1 cellular context compared by ENCODE assay signal in genomic region chr1:24932284-24932683, GRCh38.
TF ChIP-seq lines count a peak whose summit lies in the region.

No MANE protein-coding gene starts in this region.

TF ChIP-seq in WTC11, 78 proteins besides CTCF, POLR2A, EP300 and RAD21 (continued from another document):
- TF ChIP-seq HMGXB4 (CRISPR knock-in tag; IDR thresholded peaks at IDR 0.05) (no peak), NFYB (CRISPR knock-in tag; conservative IDR thresholded peaks at IDR 0.05; ENCODE audit: low read depth) (no peak), E2F1 (CRISPR knock-in tag; IDR thresholded peaks at IDR 0.05) (no peak), E2F5 (CRISPR knock-in tag; IDR thresholded peaks at IDR 0.05) (no peak), SP1 (CRISPR knock-in tag; conservative IDR thresholded peaks at IDR 0.05) (no peak), NR1H2 (CRISPR knock-in tag; IDR thresholded peaks at IDR 0.05) (no peak), SMAD3 (CRISPR knock-in tag; IDR thresholded peaks at IDR 0.05; ENCODE audit: borderline replicate concordance) (no peak), TCF7 (CRISPR knock-in tag; IDR thresholded peaks at IDR 0.05; ENCODE audit: low read depth) (no peak), ZNF423 (CRISPR knock-in tag; IDR thresholded peaks at IDR 0.05) (no peak)
